Comparison of ENCODE assay signal across 22 cellular contexts in genomic region chr14:100538566-100539318, GRCh38. TPM values are rescaled to one million over a fixed set of nuclear protein-coding genes. Genes with fewer than 3 reads are reported as not detected.
DNase-seq lines count a peak whose midpoint lies in the region; ATAC-seq and TF ChIP-seq lines count a peak whose summit lies in the region.
"Had no signal": no experiment of that assay in that cellular context is flagged by ENCODE, and none has a peak within 500 bp of the region (broad histone marks: within the 10 kb centered on the region; RNA-seq: fewer than 3 reads in every experiment).

No MANE protein-coding gene starts in this region.

- H3K4me3 ChIP-seq in left ventricle myocardium inferior (no peak overlapping the region), MG63 (no peak overlapping the region)
- H3K4me3 ChIP-seq: cardiac muscle cell, prostate gland had no signal

- H3K27me3 ChIP-seq in left ventricle myocardium inferior (ENCODE audit: low read depth), result no peaks in the 10 kb centered on the region
- H3K27me3 ChIP-seq in MG63, result no peaks in the 10 kb centered on the region
- H3K27me3 ChIP-seq: cardiac muscle cell, vagina had no signal

- H3K27me3 Mint-ChIP-seq in CD14-positive monocyte (ENCODE audit: low read depth in 3 of 3), result peaks cover 0 to 15% (median 11%) of the 10 kb centered on the region in 3 donors
- H3K27me3 Mint-ChIP-seq: activated CD8-positive, alpha-beta T cell treated with anti-CD3 and anti-CD28 coated beads for 36 hours; activated naive CD8-positive, alpha-beta T cell treated with anti-CD3 and anti-CD28 coated beads, Interleukin-2, amount 50 U/mL, for 24 hours; B cell; naive B cell; stimulated activated naive CD8-positive, alpha-beta T cell treated with anti-CD3 and anti-CD28 coated beads, Interleukin-15, Interleukin-2, amounts not matched to agents 100 ng/mL and 50 ng/mL, for 24 hours had no signal

- DNase-seq in 8988T (peak; percentile 12), CD14-positive monocyte (ENCODE audit: low spot score) (peak; percentile 45), left ventricle myocardium inferior (peak; percentile 10), posterior cingulate gyrus (peak in 6 of 10 donors; percentile 5 to 86 (median 48)), MG63 (no peak), NCI-H526 (lab: John Stamatoyannopoulos, UW) (no peak)
- DNase-seq: activated CD8-positive, alpha-beta T cell treated with anti-CD3 and anti-CD28 coated beads for 36 hours; activated naive CD8-positive, alpha-beta T cell treated with anti-CD3 and anti-CD28 coated beads, Interleukin-2, amount 50 U/mL, for 24 hours; activated T-cell treated with anti-CD3 and anti-CD28 coated beads, Interleukin-2, amount 50 U/mL, for 4 hours; KBM-7; mammary epithelial cell; naive B cell; NCI-H2029; WERI-Rb-1 had no signal

- H3K27ac Mint-ChIP-seq in CD14-positive monocyte, result no peak overlapping the region
- H3K27ac Mint-ChIP-seq: activated CD8-positive, alpha-beta T cell treated with anti-CD3 and anti-CD28 coated beads for 36 hours; activated naive CD8-positive, alpha-beta T cell treated with anti-CD3 and anti-CD28 coated beads, Interleukin-2, amount 50 U/mL, for 24 hours; B cell; H9; naive B cell; stimulated activated naive CD8-positive, alpha-beta T cell treated with anti-CD3 and anti-CD28 coated beads, Interleukin-15, Interleukin-2, amounts not matched to agents 100 ng/mL and 50 ng/mL, for 24 hours had no signal

- H3K27ac ChIP-seq in left ventricle myocardium inferior (replicated peaks), result no peak overlapping the region
- H3K27ac ChIP-seq: cardiac muscle cell, prostate gland, vagina, WERI-Rb-1 had no signal

- intact Hi-C loops in CD14-positive monocyte (cut with micrococcal nuclease), result no loop called here
- intact Hi-C loops in left ventricle myocardium inferior (cut with micrococcal nuclease), result no loop called here
- intact Hi-C loops in posterior cingulate gyrus (cut with DNase I), result no loop called here

- H3K36me3 ChIP-seq in left ventricle myocardium inferior (no peaks in the 10 kb centered on the region), MG63 (no peaks in the 10 kb centered on the region)
- H3K36me3 ChIP-seq: cardiac muscle cell, prostate gland, vagina, WERI-Rb-1 had no signal

- no peak overlapping the region for H3K4me3 Mint-ChIP-seq in CD14-positive monocyte
- H3K4me3 Mint-ChIP-seq: activated CD8-positive, alpha-beta T cell treated with anti-CD3 and anti-CD28 coated beads for 36 hours; activated naive CD8-positive, alpha-beta T cell treated with anti-CD3 and anti-CD28 coated beads, Interleukin-2, amount 50 U/mL, for 24 hours; activated T-cell treated with anti-CD3 and anti-CD28 coated beads, Interleukin-2, amount 50 U/mL, for 4 hours; B cell; stimulated activated naive CD8-positive, alpha-beta T cell treated with anti-CD3 and anti-CD28 coated beads, Interleukin-15, Interleukin-2, amounts not matched to agents 100 ng/mL and 50 ng/mL, for 24 hours had no signal

- peaks cover 0 to 2% (median 0%) of the 10 kb centered on the region in 7 donors for H3K9me3 Mint-ChIP-seq in CD14-positive monocyte
- H3K9me3 Mint-ChIP-seq: activated CD8-positive, alpha-beta T cell treated with anti-CD3 and anti-CD28 coated beads for 36 hours; activated naive CD8-positive, alpha-beta T cell treated with anti-CD3 and anti-CD28 coated beads, Interleukin-2, amount 50 U/mL, for 24 hours; activated T-cell treated with anti-CD3 and anti-CD28 coated beads, Interleukin-2, amount 50 U/mL, for 4 hours; H9; naive B cell; stimulated activated naive CD8-positive, alpha-beta T cell treated with anti-CD3 and anti-CD28 coated beads, Interleukin-15, Interleukin-2, amounts not matched to agents 100 ng/mL and 50 ng/mL, for 24 hours had no signal

- no peak for TF ChIP-seq CTCF in CD14-positive monocyte (IDR thresholded peaks at IDR 0.05)
- no peak for TF ChIP-seq CTCF in left ventricle myocardium inferior (IDR thresholded peaks at IDR 0.05; ENCODE audit: borderline replicate concordance)

- H3K36me3 Mint-ChIP-seq in CD14-positive monocyte, result peaks cover 0 to 4% of the 10 kb centered on the region in 2 donors

- H3K9me3 ChIP-seq in left ventricle myocardium inferior (replicated peaks) (no peaks in the 10 kb centered on the region), MG63 (no peaks in the 10 kb centered on the region)
- H3K9me3 ChIP-seq: prostate gland, vagina had no signal

- H3K4me1 Mint-ChIP-seq in CD14-positive monocyte, result peaks cover 12% of the 10 kb centered on the region
- H3K4me1 Mint-ChIP-seq: activated naive CD8-positive, alpha-beta T cell treated with anti-CD3 and anti-CD28 coated beads, Interleukin-2, amount 50 U/mL, for 24 hours; B cell had no signal

- no peak for ATAC-seq in HG03025 (IDR thresholded peaks at IDR 0.05; ENCODE audit: low FRiP score, unreplicated experiment)
- ATAC-seq: activated CD8-positive, alpha-beta T cell treated with anti-CD3 and anti-CD28 coated beads for 36 hours; activated naive CD8-positive, alpha-beta T cell treated with anti-CD3 and anti-CD28 coated beads, Interleukin-2, amount 50 U/mL, for 24 hours; activated T-cell treated with anti-CD3 and anti-CD28 coated beads, Interleukin-2, amount 50 U/mL, for 4 hours; esophagus mucosa had no signal

- peaks cover 5% of the 10 kb centered on the region for H3K4me1 ChIP-seq in left ventricle myocardium inferior
- H3K4me1 ChIP-seq: prostate gland had no signal

RNA-seq across cellular contexts. Expression of gene BEGAIN, which starts 48.5 kb away (rescaled TPM):
- polyA plus RNA-seq in CD14-positive monocyte, result under 1 TPM in 1 of 2 donors, not detected in 1; 0.25 TPM
- total RNA-seq in left ventricle myocardium inferior, result 1.9 TPM
- total RNA-seq in MG63 (2014; rRNA removed; shearing (Covaris generic); ENCODE audit: low replicate concordance), result 2.3 and 8.2 TPM in 2 replicates
- total RNA-seq: B cell, cardiac muscle cell had no signal
- polyA plus RNA-seq: cardiac muscle cell had no signal

Comparison
In these comparisons a context has a peak if more than half of its experiments do, and no peak if none do; other contexts are left out.
1. DNase-seq: peak in 8988T (single experiment), CD14-positive monocyte (single experiment), left ventricle myocardium inferior (single experiment) and posterior cingulate gyrus (6 of 10); none in MG63 (single experiment) and NCI-H526 (0 of 2).